1 cellular context compared by ENCODE assay signal in genomic region chr1:21621051-21621450, GRCh38.
TF ChIP-seq lines count a peak whose summit lies in the region.

No MANE protein-coding gene starts in this region.

TF ChIP-seq in H1, 55 proteins besides CTCF, POLR2A, EP300 and RAD21:
- TF ChIP-seq TBP (IDR thresholded peaks at IDR 0.05; ENCODE audit: low read depth, low read length), result no peak
